Comparison of ENCODE assay signal across 8 cellular contexts in the genomic region with DNA sequence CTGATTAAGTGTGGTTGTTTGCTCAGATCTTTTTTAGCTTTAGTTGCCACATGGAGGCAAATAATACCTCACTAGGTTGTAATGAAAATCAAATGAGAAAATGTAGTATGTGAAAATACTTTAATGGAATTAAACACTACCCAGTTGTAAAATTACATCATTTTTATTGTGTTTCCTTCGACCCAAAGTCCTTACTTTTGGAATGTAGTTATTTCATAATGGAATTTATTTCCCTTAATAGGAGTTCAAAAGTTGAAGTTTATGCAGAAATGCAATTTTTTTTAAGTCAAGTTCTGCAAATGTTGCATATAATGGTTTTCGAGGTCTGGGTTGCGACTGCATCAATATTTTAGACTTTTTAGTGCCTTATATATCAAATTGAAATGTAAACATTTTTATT. TPM values are rescaled to one million over a fixed set of nuclear protein-coding genes. Genes with fewer than 3 reads are reported as not detected.
A peak's percentile ranks its signal among the peaks of the same experiment; 100 is the strongest.
DNase-seq lines count a peak whose midpoint lies in the region; ATAC-seq and TF ChIP-seq lines count a peak whose summit lies in the region.

No MANE protein-coding gene starts in this region.

- no peaks in the 10 kb centered on the region for H3K9me3 ChIP-seq in GM23248 (ENCODE audit: low read depth)
- no peaks in the 10 kb centered on the region for H3K9me3 ChIP-seq in fibroblast of lung (ENCODE audit: control insufficient read depth, insufficient read depth, low read depth, low read length)
- no peaks in the 10 kb centered on the region for H3K9me3 ChIP-seq in skeletal muscle satellite cell (replicated peaks; ENCODE audit: low read length)

- ATAC-seq in SK-N-SH treated with all-trans-retinoic acid at 6 μM for 48 hours (no peak), HG03045 (IDR thresholded peaks at IDR 0.05; ENCODE audit: unreplicated experiment) (no peak), HG02759 (IDR thresholded peaks at IDR 0.05; ENCODE audit: unreplicated experiment) (no peak)

- H2AFZ ChIP-seq in GM23248 = peak overlapping the region; percentile 56; the same call in 1 of the 2 replicates
- no peak overlapping the region for H2AFZ ChIP-seq in fibroblast of lung (ENCODE audit: low read length)

- H3K36me3 ChIP-seq in GM23248 (ENCODE audit: low read depth) = peaks cover 14% of the 10 kb centered on the region
- peaks cover 2% of the 10 kb centered on the region for H3K36me3 ChIP-seq in fibroblast of lung (ENCODE audit: control insufficient read depth, insufficient read depth, low read length)
- H3K36me3 ChIP-seq in skeletal muscle satellite cell (ENCODE audit: insufficient read depth, low read length) = peaks cover 37% of the 10 kb centered on the region

- 2 to 3% methylated on average over 3 of the region's 3 CpGs for WGBS in GM23248 (ENCODE audit: low coverage in 1 of 2, low lambda C conversion rate in 2 of 2, missing lambda C conversion rate in 2 of 2), 2 experiments

- no peaks in the 10 kb centered on the region for H3K9me2 ChIP-seq in GM23248 (ENCODE audit: insufficient read depth)

- no peak for TF ChIP-seq CTCF in fibroblast of lung (conservative IDR thresholded peaks at IDR 0.05 in 1 of 2, IDR thresholded peaks at IDR 0.05 in 1 of 2; ENCODE audit: low read depth in 1 of 2, low read length in 2 of 2)

- H3K27me3 ChIP-seq in GM23248 (replicated peaks; ENCODE audit: insufficient read depth) = no peaks in the 10 kb centered on the region
- H3K27me3 ChIP-seq in fibroblast of lung (ENCODE audit: control insufficient read depth, insufficient read depth, low read length) = no peaks in the 10 kb centered on the region
- H3K27me3 ChIP-seq in skeletal muscle satellite cell (ENCODE audit: control insufficient read depth, insufficient read depth, low read length) = no peaks in the 10 kb centered on the region

- H3K4me2 ChIP-seq in GM23248 (ENCODE audit: unreplicated experiment) (peak overlapping the region; percentile 84), fibroblast of lung (ENCODE audit: extremely low read depth, insufficient read depth, low read length) (peak overlapping the region; percentile 83), skeletal muscle satellite cell (ENCODE audit: low read length) (peak overlapping the region; percentile 86)

- H3K79me2 ChIP-seq in GM23248 (ENCODE audit: insufficient read depth) (peaks cover 88% of the 10 kb centered on the region), fibroblast of lung (ENCODE audit: control insufficient read depth, insufficient read depth, low read length) (peaks cover 78% of the 10 kb centered on the region)

- peak overlapping the region; percentile 81; the same call in 1 of the 2 replicates for H3K27ac ChIP-seq in GM23248
- peak overlapping the region; percentile 7 for H3K27ac ChIP-seq in fibroblast of lung (ENCODE audit: insufficient read depth, low read length)

- H3K9ac ChIP-seq in GM23248 = peak overlapping the region; percentile 86
- no peak overlapping the region for H3K9ac ChIP-seq in fibroblast of lung (ENCODE audit: insufficient read depth, low read length)
- H3K9ac ChIP-seq in skeletal muscle satellite cell (ENCODE audit: low read depth, low read length) = peak overlapping the region; percentile 67

- peaks cover 65% of the 10 kb centered on the region for H3K4me1 ChIP-seq in GM23248 (ENCODE audit: insufficient read depth)
- peaks cover 11% of the 10 kb centered on the region for H3K4me1 ChIP-seq in fibroblast of lung (ENCODE audit: control insufficient read depth, extremely low read depth, insufficient read depth, low read length)
- peaks cover 61% of the 10 kb centered on the region for H3K4me1 ChIP-seq in skeletal muscle satellite cell (ENCODE audit: control insufficient read depth, insufficient read depth, low read length)

- in situ Hi-C loops in GM23248 (cut with MboI) = loop anchor here (10.0 kb wide), 1 partner anchor 493 kb away; no protein-coding TSS in a partner anchor

- peaks cover 12% of the 10 kb centered on the region; the same call in 1 of the 2 replicates for H4K20me1 ChIP-seq in GM23248 (ENCODE audit: insufficient read depth)
- H4K20me1 ChIP-seq in fibroblast of lung (ENCODE audit: control insufficient read depth, extremely low read depth, insufficient read depth, low read length) = peaks cover 2% of the 10 kb centered on the region

- peak overlapping the region; percentile 83 for H3K4me3 ChIP-seq in GM23248
- peak overlapping the region; percentile 73 to 92 (median 81) for H3K4me3 ChIP-seq in fibroblast of lung (replicated peaks in 1 of 4; ENCODE audit: control extremely low read depth in 1 of 4, insufficient read depth in 1 of 4, low read depth in 3 of 4, low read length in 4 of 4)
- peak overlapping the region; percentile 92 for H3K4me3 ChIP-seq in skeletal muscle satellite cell (ENCODE audit: low read length)

- peaks cover 30% of the 10 kb centered on the region for H3F3A ChIP-seq in GM23248 (ENCODE audit: insufficient read depth)

- DNase-seq in GM23248 (no peak), fibroblast of lung (ENCODE audit: low read depth in 2 of 2) (peak in 1 of 2 donors; percentile 42), NCI-H2107 (lab: John Stamatoyannopoulos, UW) (no peak), COR-L47 (lab: John Stamatoyannopoulos, UW) (no peak)

TF ChIP-seq in SK-N-SH treated with all-trans-retinoic acid at 6 μM for 48 hours, 23 proteins besides CTCF, POLR2A, EP300 and RAD21:
- TF ChIP-seq ISL1 (CRISPR knock-in tag; IDR thresholded peaks at IDR 0.05) (peak; percentile 56), ZC3H10 (CRISPR knock-in tag; IDR thresholded peaks at IDR 0.05) (no peak), BACH2 (CRISPR knock-in tag; IDR thresholded peaks at IDR 0.05; ENCODE audit: borderline replicate concordance) (no peak), RARB (CRISPR knock-in tag; IDR thresholded peaks at IDR 0.05) (no peak), ZNF70 (CRISPR knock-in tag; IDR thresholded peaks at IDR 0.05) (no peak), PPARA (CRISPR knock-in tag; IDR thresholded peaks at IDR 0.05; ENCODE audit: borderline replicate concordance) (no peak)
- TF ChIP-seq, protein P1, sequence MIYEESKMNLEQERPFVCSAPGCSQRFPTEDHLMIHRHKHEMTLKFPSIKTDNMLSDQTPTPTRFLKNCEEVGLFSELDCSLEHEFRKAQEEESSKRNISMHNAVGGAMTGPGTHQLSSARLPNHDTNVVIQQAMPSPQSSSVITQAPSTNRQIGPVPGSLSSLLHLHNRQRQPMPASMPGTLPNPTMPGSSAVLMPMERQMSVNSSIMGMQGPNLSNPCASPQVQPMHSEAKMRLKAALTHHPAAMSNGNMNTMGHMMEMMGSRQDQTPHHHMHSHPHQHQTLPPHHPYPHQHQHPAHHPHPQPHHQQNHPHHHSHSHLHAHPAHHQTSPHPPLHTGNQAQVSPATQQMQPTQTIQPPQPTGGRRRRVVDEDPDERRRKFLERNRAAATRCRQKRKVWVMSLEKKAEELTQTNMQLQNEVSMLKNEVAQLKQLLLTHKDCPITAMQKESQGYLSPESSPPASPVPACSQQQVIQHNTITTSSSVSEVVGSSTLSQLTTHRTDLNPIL (CRISPR knock-in tag; IDR thresholded peaks at IDR 0.05; ENCODE audit: low read depth) = no peak

RNA-seq across cellular contexts. Expression of gene TNPO1, which starts 31.0 kb away (rescaled TPM):
- 167 and 211 TPM in 2 replicates for total RNA-seq in GM23248 (2014; rRNA removed; shearing (Covaris generic))
- polyA plus RNA-seq in GM23248 (2016; fragmentation: Nextera tagmentation; extraction: Ambion mirVana) = 98.9 and 100 TPM in 2 replicates
- total RNA-seq in fibroblast of lung = 207 and 226 TPM in 2 replicates
- 93.7 and 117 TPM in 2 replicates for polyA plus RNA-seq in fibroblast of lung
- 58.4 and 76.2 TPM in 2 replicates for polyA plus RNA-seq in fibroblast of lung (2012)
- polyA minus RNA-seq in fibroblast of lung (ENCODE audit: low replicate concordance) = 42.7 and 101 TPM in 2 replicates
- total RNA-seq in skeletal muscle satellite cell (2012; rRNA removed) = 229 and 297 TPM in 2 replicates
